Comparison of ENCODE assay signal across 16 cellular contexts in genomic region chr1:67746299-67746698, GRCh38.
A peak's percentile ranks its signal among the peaks of the same experiment; 100 is the strongest.
DNase-seq lines count a peak whose midpoint lies in the region; ATAC-seq and TF ChIP-seq lines count a peak whose summit lies in the region.
"Had no signal": no experiment of that assay in that cellular context is flagged by ENCODE, and none has a peak within 500 bp of the region (broad histone marks: within the 10 kb centered on the region; RNA-seq: fewer than 3 reads in every experiment).

No MANE protein-coding gene starts in this region.

- H3K79me1 ChIP-seq in mesendoderm (ENCODE audit: low read length), result no peaks in the 10 kb centered on the region

- H3K4me3 ChIP-seq in HEK293 (ENCODE audit: low read depth, low read length), result no peak overlapping the region
- no peak overlapping the region for H3K4me3 ChIP-seq in mesendoderm (ENCODE audit: low read length)
- no peak overlapping the region for H3K4me3 ChIP-seq in tibial nerve
- H3K4me3 ChIP-seq: adrenal gland, smooth muscle cell had no signal

- H3K4ac ChIP-seq in mesendoderm (ENCODE audit: low read depth, low read length), result no peak overlapping the region

- no peak overlapping the region for H4K8ac ChIP-seq in mesendoderm (ENCODE audit: low read depth, low read length)

- no peak for TF ChIP-seq EP300 in tibial nerve (IDR thresholded peaks at IDR 0.05)

- H3K27ac ChIP-seq in HEK293 (ENCODE audit: extremely low read depth, low read depth, low read length) (no peak overlapping the region), mesendoderm (ENCODE audit: low read depth, low read length) (no peak overlapping the region), tibial nerve (peak overlapping the region in 3 of 4 donors; percentile 2 to 85 (median 76)), RWPE1 (no peak overlapping the region)
- H3K27ac ChIP-seq: adrenal gland had no signal

- no peak overlapping the region for H3K23ac ChIP-seq in mesendoderm (ENCODE audit: low read length)

- H4K5ac ChIP-seq in mesendoderm (ENCODE audit: low read length), result no peak overlapping the region

- no peaks in the 10 kb centered on the region for H3K36me3 Mint-ChIP-seq in chondrocyte (ENCODE audit: low read depth)
- H3K36me3 Mint-ChIP-seq: CD14-positive monocyte had no signal

- H2AK5ac ChIP-seq in mesendoderm (ENCODE audit: low read length), result no peak overlapping the region

- no peaks in the 10 kb centered on the region for H3K79me2 ChIP-seq in mesendoderm (ENCODE audit: control insufficient read depth, insufficient read depth, low read length)

- no peak for TF ChIP-seq POLR2A in tibial nerve (IDR thresholded peaks at IDR 0.05)

- POLR2A ChIA-PET in HEK293 (lab: Yijun Ruan, JAX), result interaction anchor here (1.1 to 1.2 kb wide), 2 partner anchors 9 to 60 kb away, joined by 3 to 4 read pairs; no protein-coding TSS in a partner anchor
- POLR2A ChIA-PET in RWPE1 (lab: Yijun Ruan, JAX; ENCODE audit: low non-redundant PET), result no interaction called here

- H2BK120ac ChIP-seq in mesendoderm (ENCODE audit: low read depth, low read length), result no peak overlapping the region

- no peak for TF ChIP-seq CTCF in HEK293 (tag by site-specific recombination; IDR thresholded peaks at IDR 0.05)
- TF ChIP-seq CTCF in chondrocyte (IDR thresholded peaks at IDR 0.05), result no peak
- no peak for TF ChIP-seq CTCF in tibial nerve (IDR thresholded peaks at IDR 0.05)
- no peak for TF ChIP-seq CTCF in RWPE1 (conservative IDR thresholded peaks at IDR 0.05; ENCODE audit: low read depth)

- H3K4me1 ChIP-seq in HEK293 (ENCODE audit: control insufficient read depth, insufficient read depth, low read length), result peaks cover 13% of the 10 kb centered on the region
- H3K4me1 ChIP-seq in mesendoderm (ENCODE audit: control insufficient read depth, low read depth, low read length), result peaks cover 28% of the 10 kb centered on the region
- H3K4me1 ChIP-seq in tibial nerve, result peaks cover 8 to 65% (median 34%) of the 10 kb centered on the region in 4 donors

- no peaks in the 10 kb centered on the region for H3K9me3 ChIP-seq in HEK293 (ENCODE audit: control insufficient read depth, insufficient read depth, low read depth, low read length)
- H3K9me3 ChIP-seq in tibial nerve, result no peaks in the 10 kb centered on the region
- H3K9me3 ChIP-seq: adrenal gland had no signal

- H3K27me3 Mint-ChIP-seq in chondrocyte (ENCODE audit: low read depth), result no peaks in the 10 kb centered on the region

- no peak overlapping the region for H3K4me2 ChIP-seq in mesendoderm (ENCODE audit: low read length)
- H3K4me2 ChIP-seq: smooth muscle cell had no signal

- H3K18ac ChIP-seq in mesendoderm (ENCODE audit: low read length), result no peak overlapping the region

- H3K9me3 Mint-ChIP-seq in chondrocyte (ENCODE audit: low read depth), result no peaks in the 10 kb centered on the region
- H3K9me3 Mint-ChIP-seq: CD14-positive monocyte; stimulated activated naive CD8-positive, alpha-beta T cell treated with anti-CD3 and anti-CD28 coated beads, Interleukin-15, Interleukin-2, amounts not matched to agents 100 ng/mL and 50 ng/mL, for 24 hours had no signal

- no peak overlapping the region for H3K9ac ChIP-seq in mesendoderm (ENCODE audit: low read length)

- WGBS in mesendoderm (ENCODE audit: extremely low coverage, insufficient coverage, low lambda C conversion rate), result no CpG with 5 or more reads among the region's 5 CpGs
- 48% methylated on average over 5 of the region's 5 CpGs for WGBS in tibial nerve, 2 donors

- H3K36me3 ChIP-seq in HEK293 (ENCODE audit: control insufficient read depth in 2 of 2, insufficient read depth in 1 of 2, low read length in 2 of 2), result no peaks in the 10 kb centered on the region
- no peaks in the 10 kb centered on the region for H3K36me3 ChIP-seq in mesendoderm (ENCODE audit: control insufficient read depth, insufficient read depth, low read length)
- no peaks in the 10 kb centered on the region for H3K36me3 ChIP-seq in tibial nerve
- H3K36me3 ChIP-seq: adrenal gland had no signal

- H3K4me3 Mint-ChIP-seq in chondrocyte (ENCODE audit: unreplicated experiment), result peak overlapping the region; percentile 11
- H3K4me3 Mint-ChIP-seq: CD14-positive monocyte; stimulated activated naive CD8-positive, alpha-beta T cell treated with anti-CD3 and anti-CD28 coated beads, Interleukin-15, Interleukin-2, amounts not matched to agents 100 ng/mL and 50 ng/mL, for 24 hours; T-helper 17 cell had no signal

- H3K4me1 Mint-ChIP-seq in chondrocyte (ENCODE audit: low read depth), result peaks cover 68% of the 10 kb centered on the region

- peak overlapping the region; percentile 76 for H3K27ac Mint-ChIP-seq in chondrocyte (ENCODE audit: unreplicated experiment)
- H3K27ac Mint-ChIP-seq: CD14-positive monocyte; stimulated activated naive CD8-positive, alpha-beta T cell treated with anti-CD3 and anti-CD28 coated beads, Interleukin-15, Interleukin-2, amounts not matched to agents 100 ng/mL and 50 ng/mL, for 24 hours; T-helper 17 cell had no signal

- CTCF ChIA-PET in HEK293 (lab: Yijun Ruan, JAX) (interaction anchor here (0.6 to 1.9 kb wide), 4 partner anchors 14 to 218 kb away, joined by 3 to 8 read pairs (median 4); no protein-coding TSS in a partner anchor), RWPE1 (lab: Yijun Ruan, JAX) (interaction anchor here (0.6 kb wide), 1 partner anchor 29 kb away, joined by 8 read pairs; no protein-coding TSS in a partner anchor)

- H2BK5ac ChIP-seq in mesendoderm (ENCODE audit: low read length), result no peak overlapping the region

- no peak overlapping the region for H3K56ac ChIP-seq in mesendoderm (ENCODE audit: low read length)

- ATAC-seq in HG03039 (IDR thresholded peaks at IDR 0.05; ENCODE audit: unreplicated experiment), result no peak
- ATAC-seq: T-helper 17 cell had no signal

- H2BK15ac ChIP-seq in mesendoderm (replicated peaks; ENCODE audit: low read depth), result no peak overlapping the region

- DNase-seq in chondrocyte (ENCODE audit: low spot score) (no peak), mesendoderm (peak; percentile 55), tibial nerve (ENCODE audit: low spot score in 2 of 2) (no peak), RWPE1 (ENCODE audit: low spot score) (no peak), ureter (ENCODE audit: low spot score) (no peak)
- DNase-seq: activated T-cell treated with anti-CD3 and anti-CD28 coated beads, Interleukin-2, amount 50 U/mL, for 1 hour; adrenal gland; DMS79; NCI-H2029 treated with DMSO at 0.1 percent for 48 hours; occipital lobe; T-helper 17 cell had no signal

- H3K27me3 ChIP-seq in mesendoderm (ENCODE audit: insufficient read depth, low read length, poor library complexity) (no peaks in the 10 kb centered on the region), tibial nerve (no peaks in the 10 kb centered on the region)
- H3K27me3 ChIP-seq: adrenal gland had no signal

TF ChIP-seq in HEK293, 187 proteins besides CTCF, POLR2A, EP300 and RAD21:
- no peak for TF ChIP-seq ZNF140 (tag by site-specific recombination; IDR thresholded peaks at IDR 0.05)
- TF ChIP-seq ZNF341 (tag by site-specific recombination; IDR thresholded peaks at IDR 0.05; ENCODE audit: low read depth), result peak; percentile 31; the same call in 1 of the 2 replicates

Comparison
In these comparisons a context has a peak if more than half of its experiments do, and no peak if none do; other contexts are left out.
1. H3K27ac ChIP-seq: peak in tibial nerve (3 of 4); none in HEK293 (single experiment), mesendoderm (single experiment) and RWPE1 (single experiment).